In genomic region chr2:75432761-75433361, GRCh38 we compare ENCODE assay signal across 8 cellular contexts.
A peak's percentile ranks its signal among the peaks of the same experiment; 100 is the strongest.
DNase-seq lines count a peak whose midpoint lies in the region; ATAC-seq and TF ChIP-seq lines count a peak whose summit lies in the region.

No MANE protein-coding gene starts in this region.

- POLR2A ChIA-PET in activated CD4-positive, alpha-beta T cell treated with anti-CD3 and anti-CD28 coated beads for 36 hours (lab: Charles Lee), result no interaction called here

- H3K27me3 Mint-ChIP-seq in CD14-positive monocyte (ENCODE audit: low read depth in 3 of 3), result peaks cover 4 to 7% (median 4%) of the 10 kb centered on the region in 3 donors
- peaks cover 28% of the 10 kb centered on the region for H3K27me3 Mint-ChIP-seq in activated CD4-positive, alpha-beta T cell treated with anti-CD3 and anti-CD28 coated beads for 36 hours

- H3K36me3 ChIP-seq in lower lobe of right lung, result no peaks in the 10 kb centered on the region
- no peaks in the 10 kb centered on the region for H3K36me3 ChIP-seq in ascending aorta

- H3K4me1 ChIP-seq in lower lobe of right lung, result no peaks in the 10 kb centered on the region
- H3K4me1 ChIP-seq in ascending aorta, result no peaks in the 10 kb centered on the region

- H3K9me3 Mint-ChIP-seq in CD14-positive monocyte, result peaks cover 0 to 5% (median 2%) of the 10 kb centered on the region in 7 donors
- H3K9me3 Mint-ChIP-seq in activated CD4-positive, alpha-beta T cell treated with anti-CD3 and anti-CD28 coated beads for 36 hours (ENCODE audit: low read depth), result no peaks in the 10 kb centered on the region

- CTCF ChIA-PET in activated CD4-positive, alpha-beta T cell treated with anti-CD3 and anti-CD28 coated beads for 36 hours (lab: Charles Lee), result interaction anchor here (0.8 kb wide), 1 partner anchor 235 kb away, joined by 4 read pairs; no protein-coding TSS in a partner anchor

- TF ChIP-seq CTCF in lower lobe of right lung (IDR thresholded peaks at IDR 0.05) (no peak), ascending aorta (IDR thresholded peaks at IDR 0.05) (no peak), CD14-positive monocyte (IDR thresholded peaks at IDR 0.05) (no peak)

- H3K36me3 Mint-ChIP-seq in CD14-positive monocyte, result no peaks in the 10 kb centered on the region
- no peaks in the 10 kb centered on the region for H3K36me3 Mint-ChIP-seq in activated CD4-positive, alpha-beta T cell treated with anti-CD3 and anti-CD28 coated beads for 36 hours (ENCODE audit: low read depth)

- H3K4me3 ChIP-seq in lower lobe of right lung (no peak overlapping the region), ascending aorta (no peak overlapping the region)

- DNase-seq in lower lobe of right lung, result peak; percentile 58
- DNase-seq in ascending aorta (ENCODE audit: low spot score in 2 of 2), result no peak
- DNase-seq in LoVo (ENCODE audit: low spot score), result no peak
- DNase-seq in CD14-positive monocyte (ENCODE audit: low spot score), result no peak
- DNase-seq in activated CD4-positive, alpha-beta T cell treated with anti-CD3 and anti-CD28 coated beads for 36 hours, result no peak

- H3K27ac ChIP-seq in lower lobe of right lung (no peak overlapping the region), ascending aorta (no peak overlapping the region)

- ATAC-seq in GM18498 (IDR thresholded peaks at IDR 0.05; ENCODE audit: unreplicated experiment), result peak; percentile 86
- peak; percentile 82 for ATAC-seq in GM21619 (IDR thresholded peaks at IDR 0.05; ENCODE audit: unreplicated experiment)
- peak; percentile 81 for ATAC-seq in HG03571 (IDR thresholded peaks at IDR 0.05; ENCODE audit: unreplicated experiment)
- peak; percentile 79 to 85 for ATAC-seq in lower lobe of right lung
- no peak for ATAC-seq in activated CD4-positive, alpha-beta T cell treated with anti-CD3 and anti-CD28 coated beads for 36 hours

- no peak overlapping the region for H3K4me3 Mint-ChIP-seq in CD14-positive monocyte
- H3K4me3 Mint-ChIP-seq in activated CD4-positive, alpha-beta T cell treated with anti-CD3 and anti-CD28 coated beads for 36 hours, result no peak overlapping the region

- H3K27me3 ChIP-seq in lower lobe of right lung (ENCODE audit: low read depth), result no peaks in the 10 kb centered on the region
- H3K27me3 ChIP-seq in ascending aorta, result no peaks in the 10 kb centered on the region

- H3K9me3 ChIP-seq in lower lobe of right lung, result no peaks in the 10 kb centered on the region
- no peaks in the 10 kb centered on the region for H3K9me3 ChIP-seq in ascending aorta

- H3K27ac Mint-ChIP-seq in CD14-positive monocyte, result no peak overlapping the region
- H3K27ac Mint-ChIP-seq in activated CD4-positive, alpha-beta T cell treated with anti-CD3 and anti-CD28 coated beads for 36 hours, result no peak overlapping the region

- intact Hi-C loops in lower lobe of right lung (cut with DNase I), result no loop called here
- intact Hi-C loops in ascending aorta (cut with DNase I), result no loop called here
- intact Hi-C loops in CD14-positive monocyte (cut with micrococcal nuclease), result no loop called here
- intact Hi-C loops in activated CD4-positive, alpha-beta T cell treated with anti-CD3 and anti-CD28 coated beads for 36 hours (cut with DNase I, micrococcal nuclease), result no loop called here

- H3K4me1 Mint-ChIP-seq in CD14-positive monocyte, result no peaks in the 10 kb centered on the region
- H3K4me1 Mint-ChIP-seq in activated CD4-positive, alpha-beta T cell treated with anti-CD3 and anti-CD28 coated beads for 36 hours, result no peaks in the 10 kb centered on the region
